In genomic region chr5:128708841-128709240, GRCh38 we compare ENCODE assay signal across 22 cellular contexts.
"Had no signal": no experiment of that assay in that cellular context is flagged by ENCODE, and none has a peak within 500 bp of the region (broad histone marks: within the 10 kb centered on the region; RNA-seq: fewer than 3 reads in every experiment).

No MANE protein-coding gene starts in this region.

- H3K9me3 ChIP-seq: left ventricle myocardium inferior, psoas muscle, right atrium auricular region, tibial artery had no signal

- H3K4me3 ChIP-seq: left ventricle myocardium inferior, ovary, psoas muscle, right atrium auricular region, tibial artery had no signal

- H3K27ac Mint-ChIP-seq: activated naive CD8-positive, alpha-beta T cell treated with anti-CD3 and anti-CD28 coated beads for 36 hours; endodermal cell; immature natural killer cell; mesothelial cell of epicardium; natural killer cell treated with Interleukin-12 subunit alpha and Interleukin-12 subunit beta and Interleukin-15 and Interleukin-18, amount 100 ng/mL, for 72 hours; stimulated activated effector memory CD8-positive, alpha-beta T cell treated with anti-CD3 and anti-CD28 coated beads, Interleukin-12 subunit alpha, Interleukin-12 subunit beta, amount 100 ng/mL, for 72 hours; stimulated activated naive CD8-positive, alpha-beta T cell treated with anti-CD3 and anti-CD28 coated beads, Interleukin-15, amount 100 ng/mL, for 72 hours; T-cell had no signal

- H3K36me3 Mint-ChIP-seq: activated naive CD8-positive, alpha-beta T cell treated with anti-CD3 and anti-CD28 coated beads for 36 hours; immature natural killer cell; mesothelial cell of epicardium; natural killer cell treated with Interleukin-12 subunit alpha and Interleukin-12 subunit beta and Interleukin-15 and Interleukin-18, amount 100 ng/mL, for 72 hours; stimulated activated effector memory CD8-positive, alpha-beta T cell treated with anti-CD3 and anti-CD28 coated beads, Interleukin-12 subunit alpha, Interleukin-12 subunit beta, amount 100 ng/mL, for 72 hours; T-cell had no signal

- H3K27me3 Mint-ChIP-seq: activated naive CD8-positive, alpha-beta T cell treated with anti-CD3 and anti-CD28 coated beads for 36 hours; natural killer cell treated with Interleukin-12 subunit alpha and Interleukin-12 subunit beta and Interleukin-15 and Interleukin-18, amount 100 ng/mL, for 72 hours; stimulated activated naive CD8-positive, alpha-beta T cell treated with anti-CD3 and anti-CD28 coated beads, Interleukin-15, amount 100 ng/mL, for 72 hours; T-cell had no signal

- H3K4me1 Mint-ChIP-seq: activated naive CD8-positive, alpha-beta T cell treated with anti-CD3 and anti-CD28 coated beads for 36 hours; endodermal cell; immature natural killer cell; mesothelial cell of epicardium; stimulated activated effector memory CD8-positive, alpha-beta T cell treated with anti-CD3 and anti-CD28 coated beads, Interleukin-12 subunit alpha, Interleukin-12 subunit beta, amount 100 ng/mL, for 72 hours; stimulated activated naive CD8-positive, alpha-beta T cell treated with anti-CD3 and anti-CD28 coated beads, Interleukin-15, amount 100 ng/mL, for 72 hours; T-cell had no signal

- ATAC-seq: natural killer cell treated with Interleukin-12 subunit alpha and Interleukin-12 subunit beta and Interleukin-15 and Interleukin-18, amount 100 ng/mL, for 72 hours; psoas muscle; stimulated activated effector memory CD8-positive, alpha-beta T cell treated with anti-CD3 and anti-CD28 coated beads, Interleukin-12 subunit alpha, Interleukin-12 subunit beta, amount 100 ng/mL, for 72 hours; stimulated activated naive CD8-positive, alpha-beta T cell treated with anti-CD3 and anti-CD28 coated beads, Interleukin-15, amount 100 ng/mL, for 72 hours; T-cell had no signal

- DNase-seq: activated CD4-positive, alpha-beta T cell treated with anti-CD3 and anti-CD28 coated beads for 1 hour; activated CD4-positive, alpha-beta T cell treated with anti-CD3 and anti-CD28 coated beads, Interleukin-2, amount 50 U/mL, for 4 hours; activated CD8-positive, alpha-beta memory T cell treated with anti-CD3 and anti-CD28 coated beads, Interleukin-2, amount 50 U/mL, for 48 hours; activated naive CD4-positive, alpha-beta T cell treated with Interleukin-2 at 50 U/mL for 16 hours; activated naive CD8-positive, alpha-beta T cell treated with anti-CD3 and anti-CD28 coated beads for 36 hours; activated T-cell treated with anti-CD3 and anti-CD28 coated beads, Interleukin-2, amount 50 U/mL, for 48 hours; cerebellar nuclear complex; cortex of kidney; endodermal cell; immature natural killer cell; left ventricle myocardium inferior; ovary; psoas muscle; stimulated activated CD4-positive, alpha-beta T cell treated with anti-CD3 and anti-CD28 coated beads, Interleukin-2, amount 100 ng/mL, for 24 hours; stimulated activated naive CD8-positive, alpha-beta T cell treated with anti-CD3 and anti-CD28 coated beads, Interleukin-15, amount 100 ng/mL, for 72 hours; T-cell; tibial artery; WERI-Rb-1 had no signal

- H3K36me3 ChIP-seq: left ventricle myocardium inferior, ovary, right atrium auricular region, tibial artery, WERI-Rb-1 had no signal

- H3K4me3 Mint-ChIP-seq: activated naive CD8-positive, alpha-beta T cell treated with anti-CD3 and anti-CD28 coated beads for 36 hours; endodermal cell; immature natural killer cell; mesothelial cell of epicardium; natural killer cell treated with Interleukin-12 subunit alpha and Interleukin-12 subunit beta and Interleukin-15 and Interleukin-18, amount 100 ng/mL, for 72 hours; stimulated activated effector memory CD8-positive, alpha-beta T cell treated with anti-CD3 and anti-CD28 coated beads, Interleukin-12 subunit alpha, Interleukin-12 subunit beta, amount 100 ng/mL, for 72 hours; stimulated activated naive CD8-positive, alpha-beta T cell treated with anti-CD3 and anti-CD28 coated beads, Interleukin-15, amount 100 ng/mL, for 72 hours; T-cell had no signal

- H3K27me3 ChIP-seq: ovary, right atrium auricular region, tibial artery had no signal

- H3K27ac ChIP-seq: left ventricle myocardium inferior, ovary, psoas muscle, right atrium auricular region, tibial artery, WERI-Rb-1 had no signal

- H3K4me1 ChIP-seq: left ventricle myocardium inferior, psoas muscle, right atrium auricular region, tibial artery had no signal
